8 cellular contexts compared by ENCODE assay signal in the genomic region with DNA sequence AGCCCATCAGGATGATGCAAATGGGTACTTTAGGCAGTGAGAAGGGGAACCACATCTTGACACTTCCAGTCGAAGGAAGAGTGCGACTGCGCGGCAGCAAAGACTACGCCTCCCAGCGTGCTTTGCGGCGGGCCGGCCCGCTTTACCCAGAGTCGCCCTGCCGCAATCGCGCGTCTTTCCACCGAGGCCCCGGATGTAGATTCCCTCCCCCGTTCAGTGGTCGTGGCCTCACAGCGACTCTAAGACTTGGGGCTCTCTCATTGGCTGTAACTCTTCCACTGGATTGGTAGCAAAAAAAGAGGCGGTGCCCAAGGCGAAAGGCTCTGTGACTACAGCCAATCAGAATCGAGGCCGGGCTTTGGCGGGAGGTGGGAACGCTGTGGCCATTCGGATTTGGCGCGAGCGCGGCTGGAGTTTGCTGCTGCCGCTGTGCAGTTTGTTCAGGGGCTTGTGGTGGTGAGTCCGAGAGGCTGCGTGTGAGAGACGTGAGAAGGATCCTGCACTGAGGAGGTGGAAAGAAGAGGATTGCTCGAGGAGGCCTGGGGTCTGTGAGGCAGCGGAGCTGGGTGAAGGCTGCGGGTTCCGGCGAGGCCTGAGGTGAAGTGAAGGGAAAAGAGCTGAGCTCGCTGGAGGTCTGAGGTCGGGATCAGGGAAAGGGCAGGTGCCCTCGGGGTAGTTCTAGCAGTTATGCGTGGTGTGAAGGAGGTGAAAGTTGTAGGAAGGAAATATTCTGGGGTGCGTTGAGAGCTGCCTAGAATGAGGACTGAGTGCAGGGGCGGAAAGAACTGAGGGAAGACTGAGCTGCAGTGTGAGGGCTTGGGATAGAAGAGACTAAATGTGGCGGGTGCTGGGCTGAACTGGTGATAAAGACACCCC. TPM values are rescaled to one million over a fixed set of nuclear protein-coding genes. Genes with fewer than 3 reads are reported as not detected.
DNase-seq lines count a peak whose midpoint lies in the region; TF ChIP-seq lines count a peak whose summit lies in the region.

A gene with protein sequence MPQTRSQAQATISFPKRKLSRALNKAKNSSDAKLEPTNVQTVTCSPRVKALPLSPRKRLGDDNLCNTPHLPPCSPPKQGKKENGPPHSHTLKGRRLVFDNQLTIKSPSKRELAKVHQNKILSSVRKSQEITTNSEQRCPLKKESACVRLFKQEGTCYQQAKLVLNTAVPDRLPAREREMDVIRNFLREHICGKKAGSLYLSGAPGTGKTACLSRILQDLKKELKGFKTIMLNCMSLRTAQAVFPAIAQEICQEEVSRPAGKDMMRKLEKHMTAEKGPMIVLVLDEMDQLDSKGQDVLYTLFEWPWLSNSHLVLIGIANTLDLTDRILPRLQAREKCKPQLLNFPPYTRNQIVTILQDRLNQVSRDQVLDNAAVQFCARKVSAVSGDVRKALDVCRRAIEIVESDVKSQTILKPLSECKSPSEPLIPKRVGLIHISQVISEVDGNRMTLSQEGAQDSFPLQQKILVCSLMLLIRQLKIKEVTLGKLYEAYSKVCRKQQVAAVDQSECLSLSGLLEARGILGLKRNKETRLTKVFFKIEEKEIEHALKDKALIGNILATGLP (plus strand): TSS at position 386 of the 876 bp plus-strand sequence. CDS start 1,542 bp downstream, outside the sequence.

- TF ChIP-seq POLR2A in NB4 (IDR thresholded peaks at IDR 0.05; ENCODE audit: extremely low read depth, insufficient read length) (peak; percentile 94), testis (IDR thresholded peaks at IDR 0.05) (no peak)

- H3K27me3 ChIP-seq in testis, result no peaks in the 10 kb centered on the region

- peak within 1 kb of the TSS; percentile 88 for H3K27ac Mint-ChIP-seq in HFFc6
- H3K27ac Mint-ChIP-seq in activated naive CD4-positive, alpha-beta T cell treated with anti-CD3 and anti-CD28 coated beads, Interleukin-2, amount 10 ng/mL, durations not matched to agents 7 days and 5 days, result peak within 1 kb of the TSS; percentile 98

- peaks cover 59% of the 10 kb centered on the region for H3K4me1 Mint-ChIP-seq in HFFc6 (ENCODE audit: low read depth)
- H3K4me1 Mint-ChIP-seq in activated naive CD4-positive, alpha-beta T cell treated with anti-CD3 and anti-CD28 coated beads, Interleukin-2, amount 10 ng/mL, durations not matched to agents 7 days and 5 days, result peaks cover 53% of the 10 kb centered on the region

- peak within 1 kb of the TSS; percentile 99 for H3K9ac ChIP-seq in SK-N-MC (ENCODE audit: insufficient read length)

- no peaks in the 10 kb centered on the region for H3K9me3 ChIP-seq in SK-N-MC (ENCODE audit: low read depth, low read length)
- H3K9me3 ChIP-seq in testis, result no peaks in the 10 kb centered on the region

- peak within 1 kb of the TSS; percentile 97 for H3K4me3 Mint-ChIP-seq in HFFc6
- H3K4me3 Mint-ChIP-seq in activated naive CD4-positive, alpha-beta T cell treated with anti-CD3 and anti-CD28 coated beads, Interleukin-2, amount 10 ng/mL, durations not matched to agents 7 days and 5 days, result peak within 1 kb of the TSS; percentile 100

- CTCF ChIA-PET in activated naive CD4-positive, alpha-beta T cell treated with anti-CD3 and anti-CD28 coated beads, Interleukin-2, amount 10 ng/mL, durations not matched to agents 7 days and 5 days (lab: Charles Lee), result interaction anchor here (1.3 to 5.9 kb wide), 6 partner anchors 15 to 274 kb away, joined by 3 to 38 read pairs (median 4); no protein-coding TSS in a partner anchor

- H3K36me3 Mint-ChIP-seq in HFFc6 (ENCODE audit: low read depth), result peaks cover 21% of the 10 kb centered on the region
- H3K36me3 Mint-ChIP-seq in activated naive CD4-positive, alpha-beta T cell treated with anti-CD3 and anti-CD28 coated beads, Interleukin-2, amount 10 ng/mL, durations not matched to agents 7 days and 5 days, result peaks cover 33% of the 10 kb centered on the region

- H3K27me3 Mint-ChIP-seq in HFFc6 (ENCODE audit: insufficient read depth), result peaks cover 10% of the 10 kb centered on the region
- peaks cover 3% of the 10 kb centered on the region for H3K27me3 Mint-ChIP-seq in activated naive CD4-positive, alpha-beta T cell treated with anti-CD3 and anti-CD28 coated beads, Interleukin-2, amount 10 ng/mL, durations not matched to agents 7 days and 5 days

- DNase-seq in GM04503 (ENCODE audit: low read depth) (peak; percentile 96), HFFc6 (peak; percentile 99), NB4 (ENCODE audit: low read depth) (peak; percentile 100), SK-N-MC (ENCODE audit: low read depth, low spot score) (peak; percentile 98), globus pallidus (ENCODE audit: low spot score) (peak; percentile 100), occipital lobe (lab: John Stamatoyannopoulos, UW) (peak; percentile 99), testis (peak; percentile 99)
- peak; percentile 99 for DNase-seq in activated naive CD4-positive, alpha-beta T cell treated with anti-CD3 and anti-CD28 coated beads, Interleukin-2, amount 10 ng/mL, durations not matched to agents 7 days and 5 days

- H3K27ac ChIP-seq in SK-N-MC, result peak within 1 kb of the TSS; percentile 93
- H3K27ac ChIP-seq in testis, result peak within 1 kb of the TSS in 1 of 2 donors; percentile 34

- 0% methylated on average over 12 to 47 of the region's 47 CpGs for WGBS in testis, 2 donors

- intact Hi-C loops in testis (cut with DNase I; ENCODE audit: low total_unique reads), result loop anchor here (5.0 kb wide), 1 partner anchor 85 kb away; no protein-coding TSS in a partner anchor

- TF ChIP-seq CTCF in HFFc6 (IDR thresholded peaks at IDR 0.05) (no peak), NB4 (IDR thresholded peaks at IDR 0.05; ENCODE audit: low read depth, low read length) (no peak), testis (IDR thresholded peaks at IDR 0.05) (peak in 1 of 3 experiments; percentile 17)

- no peaks in the 10 kb centered on the region for H3K4me1 ChIP-seq in testis

- H3K4me3 ChIP-seq in NB4 (ENCODE audit: low read depth, low read length) (peak within 1 kb of the TSS; percentile 100), SK-N-MC (peak within 1 kb of the TSS; percentile 100), testis (peak within 1 kb of the TSS; percentile 52 to 66)

- H3K36me3 ChIP-seq in SK-N-MC (ENCODE audit: insufficient read depth, low read length) (peaks cover 31% of the 10 kb centered on the region), testis (ENCODE audit: low read depth, missing control alignments) (no peaks in the 10 kb centered on the region)

- peaks cover 7% of the 10 kb centered on the region for H3K9me3 Mint-ChIP-seq in HFFc6
- no peaks in the 10 kb centered on the region for H3K9me3 Mint-ChIP-seq in activated naive CD4-positive, alpha-beta T cell treated with anti-CD3 and anti-CD28 coated beads, Interleukin-2, amount 10 ng/mL, durations not matched to agents 7 days and 5 days

RNA-seq across cellular contexts. Expression of the gene that starts here (rescaled TPM):
- total RNA-seq in HFFc6 (2021; fragmentation: NEBNext Ultra II Directional; extraction: Animal tissue kit (Norgen Biotek cat#: 25700)), result 10 to 100 TPM; 16.9 to 36.0 (median 31.5) TPM
- total RNA-seq in occipital lobe (1.6 TPM), testis (10 to 100 TPM; 12.4 to 22.8 TPM)
- polyA plus RNA-seq in testis (ENCODE audit: insufficient read depth, low read depth, low replicate concordance), result 14.7 TPM
